In genomic region chr12:151579-151978, GRCh38 we compare ENCODE assay signal across 21 cellular contexts.
A peak's percentile ranks its signal among the peaks of the same experiment; 100 is the strongest.
DNase-seq lines count a peak whose midpoint lies in the region; ATAC-seq, FAIRE-seq and TF ChIP-seq lines count a peak whose summit lies in the region.
"Had no signal": no experiment of that assay in that cellular context is flagged by ENCODE, and none has a peak within 500 bp of the region (broad histone marks: within the 10 kb centered on the region; RNA-seq: fewer than 3 reads in every experiment).

No MANE protein-coding gene starts in this region.

- no peak for FAIRE-seq in H1 (lab: Jason Lieb, UNC)
- FAIRE-seq: A204.1, D721Med, G401.6, GM12891, GM19239 had no signal

- H3K18ac ChIP-seq in H1 (ENCODE audit: extremely low read depth, low read length), result no peak overlapping the region

- no peak overlapping the region for H3K14ac ChIP-seq in H1 (ENCODE audit: insufficient read length)

- H3K23ac ChIP-seq in H1 (ENCODE audit: insufficient read length), result no peak overlapping the region

- no peak for TF ChIP-seq POLR2A in H1 (IDR thresholded peaks at IDR 0.05; ENCODE audit: control extremely low read depth in 1 of 2, low read depth in 2 of 2, low read length in 2 of 2)

- peaks cover 48% of the 10 kb centered on the region for H3K4me1 Mint-ChIP-seq in GM23338
- peaks cover 3% of the 10 kb centered on the region for H3K4me1 Mint-ChIP-seq in activated naive CD8-positive, alpha-beta T cell treated with anti-CD3 and anti-CD28 coated beads, Interleukin-2, amount 50 U/mL, for 24 hours
- H3K4me1 Mint-ChIP-seq: B cell had no signal

- POLR2A ChIA-PET in H1 (lab: Charles Lee; ENCODE audit: partially characterized antibody), result interaction anchor here (0.7 to 0.9 kb wide), 3 partner anchors 9 to 21 kb away, joined by 3 read pairs; no protein-coding TSS in a partner anchor
- POLR2A ChIA-PET in HEK293T (lab: Yijun Ruan, JAX), result no interaction called here

- H3K9me3 ChIP-seq in H1 (ENCODE audit: insufficient read depth in 2 of 2, low read depth in 1 of 2, low read length in 1 of 2) (no peaks in the 10 kb centered on the region), hepatocyte (ENCODE audit: low read depth) (no peaks in the 10 kb centered on the region)
- H3K9me3 ChIP-seq: BLaER1 treated with 17β-estradiol and CSF1 and Interleukin-3, amounts not matched to agents 10 nM and 100 nM had no signal

- no peaks in the 10 kb centered on the region for H3K23me2 ChIP-seq in H1 (ENCODE audit: low read depth, low read length)

- H2BK20ac ChIP-seq in H1 (ENCODE audit: low read length), result no peak overlapping the region; the same call in 1 of the 2 replicates

- no peaks in the 10 kb centered on the region for H3K36me3 ChIP-seq in GM23338 (ENCODE audit: insufficient read depth)
- H3K36me3 ChIP-seq in H7 (replicated peaks; ENCODE audit: control insufficient read depth, insufficient read depth, low read length), result no peaks in the 10 kb centered on the region
- no peaks in the 10 kb centered on the region for H3K36me3 ChIP-seq in H1 (ENCODE audit: control insufficient read depth in 2 of 4, insufficient read depth in 4 of 4, low read length in 3 of 4)
- H3K36me3 ChIP-seq in hepatocyte (replicated peaks; ENCODE audit: insufficient read depth, low read depth), result no peaks in the 10 kb centered on the region
- H3K36me3 ChIP-seq: BLaER1 treated with 17β-estradiol and CSF1 and Interleukin-3, amounts not matched to agents 10 nM and 100 nM had no signal

- H2BK5ac ChIP-seq in H1 (ENCODE audit: low read depth, low read length), result no peak overlapping the region

- H2BK120ac ChIP-seq in H1 (replicated peaks; ENCODE audit: low read depth, low read length), result no peak overlapping the region

- peaks cover 5% of the 10 kb centered on the region for H3K27me3 Mint-ChIP-seq in GM23338 (ENCODE audit: insufficient read depth, low read depth, poor library complexity)
- no peaks in the 10 kb centered on the region for H3K27me3 Mint-ChIP-seq in activated naive CD8-positive, alpha-beta T cell treated with anti-CD3 and anti-CD28 coated beads, Interleukin-2, amount 50 U/mL, for 24 hours

- DNase-seq in GM23338 (ENCODE audit: low spot score), result no peak
- peak; percentile 70 for DNase-seq in H7
- no peak for DNase-seq in H1 (ENCODE audit: low read depth in 1 of 2, low spot score in 2 of 2)
- no peak for DNase-seq in hepatocyte (ENCODE audit: low spot score)
- DNase-seq in HEK293T (ENCODE audit: extremely low spot score), result no peak
- no peak for DNase-seq in activated naive CD8-positive, alpha-beta T cell treated with anti-CD3 and anti-CD28 coated beads, Interleukin-2, amount 50 U/mL, for 24 hours
- DNase-seq: 8988T; ACHN; Caco-2; Calu3; CD4-positive, alpha-beta T cell; CD8-positive, alpha-beta T cell; GF-D8 had no signal

- H3K9me2 ChIP-seq in GM23338 (ENCODE audit: insufficient read depth), result no peaks in the 10 kb centered on the region
- no peaks in the 10 kb centered on the region for H3K9me2 ChIP-seq in hepatocyte (replicated peaks; ENCODE audit: insufficient read depth)

- no peak overlapping the region for H3K4ac ChIP-seq in H1 (replicated peaks; ENCODE audit: insufficient read length, low read depth, low read length)

- H3K27ac Mint-ChIP-seq in GM23338, result no peak overlapping the region
- H3K27ac Mint-ChIP-seq in activated naive CD8-positive, alpha-beta T cell treated with anti-CD3 and anti-CD28 coated beads, Interleukin-2, amount 50 U/mL, for 24 hours, result no peak overlapping the region
- H3K27ac Mint-ChIP-seq: B cell; CD4-positive, alpha-beta T cell; CD8-positive, alpha-beta T cell had no signal

- no peak overlapping the region for H3K4me3 ChIP-seq in GM23338
- no peak overlapping the region for H3K4me3 ChIP-seq in H7 (ENCODE audit: insufficient read depth, low read depth, low read length)
- no peak overlapping the region for H3K4me3 ChIP-seq in H1 (ENCODE audit: extremely low read depth in 1 of 4, insufficient read depth in 2 of 4, low read depth in 3 of 4, low read length in 4 of 4)
- no peak overlapping the region for H3K4me3 ChIP-seq in hepatocyte
- H3K4me3 ChIP-seq: BLaER1 treated with 17β-estradiol and CSF1 and Interleukin-3, amounts not matched to agents 10 nM and 100 nM had no signal

- no peak for TF ChIP-seq EP300 in H1 (IDR thresholded peaks at IDR 0.05; ENCODE audit: borderline replicate concordance in 1 of 2, low read depth in 2 of 2, low read length in 2 of 2)

- H4K8ac ChIP-seq in H1 (ENCODE audit: extremely low read depth, insufficient read depth, low read length), result no peak overlapping the region

- CTCF ChIA-PET in H1 (lab: Charles Lee; ENCODE audit: partially characterized antibody), result interaction anchor here (0.6 to 8.0 kb wide), 16 partner anchors 10 to 72 kb away, joined by 3 to 51 read pairs (median 6); no protein-coding TSS in a partner anchor
- CTCF ChIA-PET in HEK293T (lab: Yijun Ruan, JAX), result interaction anchor here (0.6 kb wide), 1 partner anchor 63 kb away, joined by 3 read pairs; no protein-coding TSS in a partner anchor

- H2AK5ac ChIP-seq in H1 (ENCODE audit: low read depth, low read length), result no peak overlapping the region

- H3F3A ChIP-seq in GM23338 (replicated peaks; ENCODE audit: low read depth), result no peaks in the 10 kb centered on the region

- H3K4me1 ChIP-seq in GM23338 (ENCODE audit: insufficient read depth) (no peaks in the 10 kb centered on the region; the same call in 1 of the 2 replicates), H1 (replicated peaks in 1 of 4; ENCODE audit: control insufficient read depth in 3 of 4, insufficient read depth in 4 of 4, low read length in 3 of 4) (peaks cover 0 to 11% (median 2%) of the 10 kb centered on the region in 4 experiments; a peak in 5 of 7 replicates), hepatocyte (ENCODE audit: insufficient read depth) (peaks cover 9% of the 10 kb centered on the region)

- no peak overlapping the region for H2BK15ac ChIP-seq in H1 (ENCODE audit: low read length)

- H4K91ac ChIP-seq in H1 (replicated peaks; ENCODE audit: insufficient read length, low read length), result no peak overlapping the region

- no peak for TF ChIP-seq RAD21 in H1 (IDR thresholded peaks at IDR 0.05 in 1 of 2, conservative IDR thresholded peaks at IDR 0.05 in 1 of 2; ENCODE audit: low read depth in 2 of 2, low read length in 2 of 2)

- 74% methylated on average over 5 of the region's 5 CpGs; no CpG with 5 or more reads in 1 of the 2 experiments for WGBS in H1 (ENCODE audit: extremely low coverage in 1 of 2, insufficient coverage in 1 of 2, insufficient read length in 1 of 2, insufficient replicate concordance in 2 of 2, low coverage in 1 of 2, low lambda C conversion rate in 2 of 2, missing lambda C conversion rate in 1 of 2), 2 experiments
- 77% methylated on average over 5 of the region's 5 CpGs for WGBS in hepatocyte (ENCODE audit: low lambda C conversion rate, missing lambda C conversion rate)

- no peaks in the 10 kb centered on the region for H3K9me3 Mint-ChIP-seq in GM23338
- H3K9me3 Mint-ChIP-seq in activated naive CD8-positive, alpha-beta T cell treated with anti-CD3 and anti-CD28 coated beads, Interleukin-2, amount 50 U/mL, for 24 hours, result no peaks in the 10 kb centered on the region
- H3K9me3 Mint-ChIP-seq: CD4-positive, alpha-beta T cell; CD8-positive, alpha-beta T cell had no signal

- no peaks in the 10 kb centered on the region for H3K36me3 Mint-ChIP-seq in GM23338 (ENCODE audit: low read depth)
- H3K36me3 Mint-ChIP-seq in activated naive CD8-positive, alpha-beta T cell treated with anti-CD3 and anti-CD28 coated beads, Interleukin-2, amount 50 U/mL, for 24 hours (ENCODE audit: low read depth), result no peaks in the 10 kb centered on the region
- H3K36me3 Mint-ChIP-seq: CD8-positive, alpha-beta T cell had no signal

- H2BK12ac ChIP-seq in H1 (ENCODE audit: low read depth, low read length), result no peak overlapping the region

- TF ChIP-seq CTCF in GM23338 (conservative IDR thresholded peaks at IDR 0.05; ENCODE audit: low read depth in 2 of 2) (no peak), H1 (IDR thresholded peaks at IDR 0.05; ENCODE audit: control extremely low read depth in 1 of 3, insufficient read depth in 1 of 3, low read depth in 1 of 3, low read length in 3 of 3) (no peak), hepatocyte (IDR thresholded peaks at IDR 0.05; ENCODE audit: poor library complexity) (no peak)

- H3K4me2 ChIP-seq in GM23338 (no peak overlapping the region), H1 (ENCODE audit: insufficient read depth in 1 of 2, low read depth in 2 of 2, low read length in 2 of 2) (no peak overlapping the region), hepatocyte (no peak overlapping the region)
- H3K4me2 ChIP-seq: BLaER1 treated with 17β-estradiol and CSF1 and Interleukin-3, amounts not matched to agents 10 nM and 100 nM had no signal

- no peaks in the 10 kb centered on the region for H3K27me3 ChIP-seq in GM23338 (ENCODE audit: insufficient read depth)
- H3K27me3 ChIP-seq in H7 (ENCODE audit: control insufficient read depth, insufficient read depth, low read length), result no peaks in the 10 kb centered on the region
- H3K27me3 ChIP-seq in H1 (replicated peaks in 1 of 4; ENCODE audit: control insufficient read depth in 3 of 4, extremely low read depth in 1 of 4, insufficient read depth in 3 of 4, low read length in 3 of 4), result no peaks in the 10 kb centered on the region
- H3K27me3 ChIP-seq in hepatocyte, result no peaks in the 10 kb centered on the region
- H3K27me3 ChIP-seq: BLaER1 treated with 17β-estradiol and CSF1 and Interleukin-3, amounts not matched to agents 10 nM and 100 nM had no signal

- no peaks in the 10 kb centered on the region for H4K20me1 ChIP-seq in GM23338 (replicated peaks; ENCODE audit: insufficient read depth)
- H4K20me1 ChIP-seq in H1 (replicated peaks in 1 of 2; ENCODE audit: control insufficient read depth in 1 of 2, insufficient read depth in 2 of 2, low read length in 2 of 2), result no peaks in the 10 kb centered on the region
- no peaks in the 10 kb centered on the region for H4K20me1 ChIP-seq in hepatocyte (ENCODE audit: insufficient read depth, poor library complexity, severe bottlenecking)
- H4K20me1 ChIP-seq: BLaER1 treated with 17β-estradiol and CSF1 and Interleukin-3, amounts not matched to agents 10 nM and 100 nM had no signal

- H3K9ac ChIP-seq in H1 (replicated peaks in 1 of 4; ENCODE audit: extremely low read depth in 1 of 4, low read depth in 3 of 4, low read length in 3 of 4), result no peak overlapping the region
- H3K9ac ChIP-seq: BLaER1 treated with 17β-estradiol and CSF1 and Interleukin-3, amounts not matched to agents 10 nM and 100 nM had no signal

- H3K56ac ChIP-seq in H1 (replicated peaks; ENCODE audit: insufficient read length, low read depth, low read length), result no peak overlapping the region

- ATAC-seq in GM23338, result peak; percentile 20
- no peak for ATAC-seq in activated naive CD8-positive, alpha-beta T cell treated with anti-CD3 and anti-CD28 coated beads, Interleukin-2, amount 50 U/mL, for 24 hours
- ATAC-seq: CD8-positive, alpha-beta T cell had no signal

- no peaks in the 10 kb centered on the region for H3K79me1 ChIP-seq in H1 (ENCODE audit: low read depth, low read length)

- H3K79me2 ChIP-seq in GM23338 (replicated peaks; ENCODE audit: insufficient read depth) (no peaks in the 10 kb centered on the region), H1 (ENCODE audit: control insufficient read depth in 1 of 2, insufficient read depth in 2 of 2, low read length in 2 of 2) (no peaks in the 10 kb centered on the region), hepatocyte (no peaks in the 10 kb centered on the region)

- H3K27ac ChIP-seq in GM23338 (ENCODE audit: low read depth) (no peak overlapping the region), H1 (ENCODE audit: low read depth, low read length) (no peak overlapping the region), hepatocyte (no peak overlapping the region)
- H3K27ac ChIP-seq: BLaER1 treated with 17β-estradiol and CSF1 and Interleukin-3, amounts not matched to agents 10 nM and 100 nM; C4-2B had no signal

- no peak overlapping the region for H4K5ac ChIP-seq in H1 (ENCODE audit: insufficient read length, low read depth, low read length)

- H2AFZ ChIP-seq in GM23338, result no peak overlapping the region
- no peak overlapping the region for H2AFZ ChIP-seq in H1 (ENCODE audit: low read length)
- H2AFZ ChIP-seq in hepatocyte, result no peak overlapping the region

- H3K4me3 Mint-ChIP-seq in GM23338, result no peak overlapping the region
- H3K4me3 Mint-ChIP-seq in activated naive CD8-positive, alpha-beta T cell treated with anti-CD3 and anti-CD28 coated beads, Interleukin-2, amount 50 U/mL, for 24 hours, result no peak overlapping the region
- H3K4me3 Mint-ChIP-seq: B cell; CD4-positive, alpha-beta T cell; CD8-positive, alpha-beta T cell had no signal
